In the genomic region with DNA sequence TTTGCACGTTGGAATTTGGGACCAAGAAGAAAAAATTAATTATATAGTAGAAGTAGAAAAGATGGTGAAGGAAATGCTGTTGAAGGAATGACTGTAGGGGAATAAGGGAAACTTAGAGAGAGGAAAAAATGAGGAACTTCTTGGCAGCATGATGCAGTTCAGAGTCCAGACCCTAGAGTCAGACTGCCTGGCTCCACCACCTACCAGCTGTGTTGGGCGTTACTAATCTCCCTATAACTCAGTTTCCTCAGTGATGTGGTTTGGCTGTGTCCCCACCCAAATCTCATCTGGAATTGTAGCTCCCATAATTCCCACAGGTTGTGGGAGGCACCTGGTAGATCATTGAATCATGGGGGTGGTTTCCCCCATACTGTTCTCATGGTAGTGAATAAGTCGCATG, we compare ENCODE assay signal across 19 cellular contexts. TPM values are rescaled to one million over a fixed set of nuclear protein-coding genes. Genes with fewer than 3 reads are reported as not detected.
DNase-seq lines count a peak whose midpoint lies in the region; ATAC-seq lines count a peak whose summit lies in the region.
"Had no signal": no experiment of that assay in that cellular context is flagged by ENCODE, and none has a peak within 500 bp of the region (broad histone marks: within the 10 kb centered on the region; RNA-seq: fewer than 3 reads in every experiment).

No MANE protein-coding gene starts in this region.

- H3K36me3 Mint-ChIP-seq in activated naive CD4-positive, alpha-beta T cell treated with anti-CD3 and anti-CD28 coated beads for 36 hours (ENCODE audit: low read depth), result peaks cover 18% of the 10 kb centered on the region
- peaks cover 22% of the 10 kb centered on the region for H3K36me3 Mint-ChIP-seq in activated naive CD4-positive, alpha-beta T cell treated with anti-CD3 and anti-CD28 coated beads, Interleukin-2, amount 10 ng/mL, durations not matched to agents 7 days and 5 days
- peaks cover 17% of the 10 kb centered on the region for H3K36me3 Mint-ChIP-seq in stimulated activated naive CD8-positive, alpha-beta T cell treated with anti-CD3 and anti-CD28 coated beads, Interleukin-15, Interleukin-2, amounts not matched to agents 100 ng/mL and 50 ng/mL, for 24 hours (ENCODE audit: low read depth)
- H3K36me3 Mint-ChIP-seq in activated T-helper 17 cell treated with anti-CD3 and anti-CD28 coated beads, Interleukin-2, amount 50 U/mL, for 72 hours (ENCODE audit: low read depth), result no peaks in the 10 kb centered on the region

- H3K9me3 Mint-ChIP-seq in activated naive CD4-positive, alpha-beta T cell treated with anti-CD3 and anti-CD28 coated beads for 36 hours, result peaks cover 30% of the 10 kb centered on the region
- peaks cover 33% of the 10 kb centered on the region for H3K9me3 Mint-ChIP-seq in activated naive CD4-positive, alpha-beta T cell treated with anti-CD3 and anti-CD28 coated beads, Interleukin-2, amount 10 ng/mL, durations not matched to agents 7 days and 5 days
- H3K9me3 Mint-ChIP-seq in stimulated activated naive CD8-positive, alpha-beta T cell treated with anti-CD3 and anti-CD28 coated beads, Interleukin-15, Interleukin-2, amounts not matched to agents 100 ng/mL and 50 ng/mL, for 24 hours, result peaks cover 27% of the 10 kb centered on the region
- peaks cover 10% of the 10 kb centered on the region for H3K9me3 Mint-ChIP-seq in activated T-helper 17 cell treated with anti-CD3 and anti-CD28 coated beads, Interleukin-2, amount 50 U/mL, for 72 hours

- peak; percentile 17 for DNase-seq in activated naive CD4-positive, alpha-beta T cell treated with anti-CD3 and anti-CD28 coated beads for 36 hours
- no peak for DNase-seq in activated naive CD4-positive, alpha-beta T cell treated with anti-CD3 and anti-CD28 coated beads, Interleukin-2, amount 10 ng/mL, durations not matched to agents 7 days and 5 days
- no peak for DNase-seq in stimulated activated naive CD8-positive, alpha-beta T cell treated with anti-CD3 and anti-CD28 coated beads, Interleukin-15, Interleukin-2, amounts not matched to agents 100 U/mL and 50 U/mL, for 24 hours
- no peak for DNase-seq in DMS114 treated with DMSO at 0.1 percent for 48 hours (lab: John Stamatoyannopoulos, UW; ENCODE audit: unreplicated experiment)
- DNase-seq: 8988T; ACHN; BE2C; C1 segment of cervical spinal cord; CD4-positive, alpha-beta memory T cell; CD4-positive, CD25-positive, alpha-beta regulatory T cell; CD8-positive, alpha-beta memory T cell; COR-L47; DMS 273 treated with DMSO at 0.1 percent for 48 hours; DMS79 treated with DMSO at 0.1 percent for 48 hours; GF-D8 had no signal

- peaks cover 54% of the 10 kb centered on the region for H3K4me1 Mint-ChIP-seq in activated naive CD4-positive, alpha-beta T cell treated with anti-CD3 and anti-CD28 coated beads for 36 hours (ENCODE audit: low read depth)
- H3K4me1 Mint-ChIP-seq in activated naive CD4-positive, alpha-beta T cell treated with anti-CD3 and anti-CD28 coated beads, Interleukin-2, amount 10 ng/mL, durations not matched to agents 7 days and 5 days, result peaks cover 22% of the 10 kb centered on the region
- H3K4me1 Mint-ChIP-seq in stimulated activated naive CD8-positive, alpha-beta T cell treated with anti-CD3 and anti-CD28 coated beads, Interleukin-15, Interleukin-2, amounts not matched to agents 100 ng/mL and 50 ng/mL, for 24 hours (ENCODE audit: low read depth), result peaks cover 49% of the 10 kb centered on the region
- H3K4me1 Mint-ChIP-seq in activated T-helper 17 cell treated with anti-CD3 and anti-CD28 coated beads, Interleukin-2, amount 50 U/mL, for 72 hours, result no peaks in the 10 kb centered on the region

- no peaks in the 10 kb centered on the region for H3K27me3 Mint-ChIP-seq in activated naive CD4-positive, alpha-beta T cell treated with anti-CD3 and anti-CD28 coated beads for 36 hours (ENCODE audit: low read depth)
- no peaks in the 10 kb centered on the region for H3K27me3 Mint-ChIP-seq in activated naive CD4-positive, alpha-beta T cell treated with anti-CD3 and anti-CD28 coated beads, Interleukin-2, amount 10 ng/mL, durations not matched to agents 7 days and 5 days
- H3K27me3 Mint-ChIP-seq in stimulated activated naive CD8-positive, alpha-beta T cell treated with anti-CD3 and anti-CD28 coated beads, Interleukin-15, Interleukin-2, amounts not matched to agents 100 ng/mL and 50 ng/mL, for 24 hours, result no peaks in the 10 kb centered on the region
- H3K27me3 Mint-ChIP-seq in activated T-helper 17 cell treated with anti-CD3 and anti-CD28 coated beads, Interleukin-2, amount 50 U/mL, for 72 hours, result no peaks in the 10 kb centered on the region
- H3K27me3 Mint-ChIP-seq: CD4-positive, alpha-beta memory T cell had no signal

- intact Hi-C loops in activated naive CD4-positive, alpha-beta T cell treated with anti-CD3 and anti-CD28 coated beads for 36 hours (cut with micrococcal nuclease), result no loop called here

- H3K27ac Mint-ChIP-seq in activated naive CD4-positive, alpha-beta T cell treated with anti-CD3 and anti-CD28 coated beads for 36 hours, result no peak overlapping the region
- no peak overlapping the region for H3K27ac Mint-ChIP-seq in activated naive CD4-positive, alpha-beta T cell treated with anti-CD3 and anti-CD28 coated beads, Interleukin-2, amount 10 ng/mL, durations not matched to agents 7 days and 5 days
- peak overlapping the region; percentile 4 for H3K27ac Mint-ChIP-seq in stimulated activated naive CD8-positive, alpha-beta T cell treated with anti-CD3 and anti-CD28 coated beads, Interleukin-15, Interleukin-2, amounts not matched to agents 100 ng/mL and 50 ng/mL, for 24 hours
- no peak overlapping the region for H3K27ac Mint-ChIP-seq in activated T-helper 17 cell treated with anti-CD3 and anti-CD28 coated beads, Interleukin-2, amount 50 U/mL, for 72 hours
- H3K27ac Mint-ChIP-seq: CD4-positive, alpha-beta memory T cell had no signal

- H3K4me3 Mint-ChIP-seq in activated naive CD4-positive, alpha-beta T cell treated with anti-CD3 and anti-CD28 coated beads for 36 hours, result no peak overlapping the region
- H3K4me3 Mint-ChIP-seq in activated naive CD4-positive, alpha-beta T cell treated with anti-CD3 and anti-CD28 coated beads, Interleukin-2, amount 10 ng/mL, durations not matched to agents 7 days and 5 days, result no peak overlapping the region
- H3K4me3 Mint-ChIP-seq in stimulated activated naive CD8-positive, alpha-beta T cell treated with anti-CD3 and anti-CD28 coated beads, Interleukin-15, Interleukin-2, amounts not matched to agents 100 ng/mL and 50 ng/mL, for 24 hours, result no peak overlapping the region
- no peak overlapping the region for H3K4me3 Mint-ChIP-seq in activated T-helper 17 cell treated with anti-CD3 and anti-CD28 coated beads, Interleukin-2, amount 50 U/mL, for 72 hours
- H3K4me3 Mint-ChIP-seq: CD14-positive monocyte; CD4-positive, alpha-beta memory T cell; CD8-positive, alpha-beta memory T cell had no signal

- CTCF ChIA-PET in activated naive CD4-positive, alpha-beta T cell treated with anti-CD3 and anti-CD28 coated beads for 36 hours (lab: Charles Lee), result interaction anchor here (1.3 to 3.0 kb wide), 3 partner anchors 15 to 45 kb away, joined by 4 to 10 read pairs (median 4); partner anchors contain the start of gene F5
- CTCF ChIA-PET in activated naive CD4-positive, alpha-beta T cell treated with anti-CD3 and anti-CD28 coated beads, Interleukin-2, amount 10 ng/mL, durations not matched to agents 7 days and 5 days (lab: Charles Lee), result no interaction called here

- ATAC-seq in stimulated activated naive CD8-positive, alpha-beta T cell treated with anti-CD3 and anti-CD28 coated beads, Interleukin-15, Interleukin-2, amounts not matched to agents 100 U/mL and 50 U/mL, for 24 hours, result no peak
- ATAC-seq in activated T-helper 17 cell treated with anti-CD3 and anti-CD28 coated beads, Interleukin-2, amount 50 U/mL, for 72 hours (replicated peaks), result peak; percentile 63

RNA-seq across cellular contexts. Expression of gene SELP, which starts 1.3 kb away (rescaled TPM):
- total RNA-seq in activated naive CD4-positive, alpha-beta T cell treated with anti-CD3 and anti-CD28 coated beads for 36 hours, result 1 to 10 TPM; 2.4 to 2.6 TPM
- under 1 TPM; 0.39 to 0.90 TPM for total RNA-seq in activated T-helper 17 cell treated with anti-CD3 and anti-CD28 coated beads, Interleukin-2, amount 50 U/mL, for 72 hours
- total RNA-seq: A673 had no signal

RNA-seq across cellular contexts. Expression of gene F5, which starts 45.0 kb away (rescaled TPM):
- 10 to 100 TPM; 58.6 to 59.1 TPM for total RNA-seq in activated naive CD4-positive, alpha-beta T cell treated with anti-CD3 and anti-CD28 coated beads for 36 hours
- 100 to 1,000 TPM in 1 of 2 donors, 10 to 100 TPM in 1; 55.2 to 144 TPM for total RNA-seq in activated T-helper 17 cell treated with anti-CD3 and anti-CD28 coated beads, Interleukin-2, amount 50 U/mL, for 72 hours
- total RNA-seq: A673 had no signal
